ENCODE assay signal across 14 cellular contexts in genomic region chr1:162676767-162677166, GRCh38. TPM values are rescaled to one million over a fixed set of nuclear protein-coding genes. Genes with fewer than 3 reads are reported as not detected.
DNase-seq lines count a peak whose midpoint lies in the region; ATAC-seq and TF ChIP-seq lines count a peak whose summit lies in the region.
"Had no signal": no experiment of that assay in that cellular context is flagged by ENCODE, and none has a peak within 500 bp of the region (broad histone marks: within the 10 kb centered on the region; RNA-seq: fewer than 3 reads in every experiment).

No MANE protein-coding gene starts in this region.

- POLR2A ChIA-PET in A673 (lab: Charles Lee; ENCODE audit: low non-redundant PET): no interaction called here

- WGBS in sigmoid colon, 2 donors: 68 to 84% methylated on average over 7 of the region's 7 CpGs

- ATAC-seq in left cardiac atrium (peak; percentile 45 to 62), HG03159 (IDR thresholded peaks at IDR 0.05; ENCODE audit: unreplicated experiment) (no peak), GM19328 (IDR thresholded peaks at IDR 0.05; ENCODE audit: unreplicated experiment) (no peak)
- ATAC-seq: body of pancreas; CD8-positive, alpha-beta T cell had no signal

- no peak for TF ChIP-seq CTCF in A673 (conservative IDR thresholded peaks at IDR 0.05; ENCODE audit: low read depth, low read length)
- no peak for TF ChIP-seq CTCF in choroid plexus epithelial cell (conservative IDR thresholded peaks at IDR 0.05; ENCODE audit: low read depth, low read length)
- no peak for TF ChIP-seq CTCF in sigmoid colon (IDR thresholded peaks at IDR 0.05)

- no peaks in the 10 kb centered on the region for H3K27me3 ChIP-seq in A673 (replicated peaks; ENCODE audit: insufficient read depth, low read depth, low read length, poor library complexity)
- H3K27me3 ChIP-seq in sigmoid colon: no peaks in the 10 kb centered on the region
- H3K27me3 ChIP-seq: body of pancreas, foreskin keratinocyte had no signal

- no peak for TF ChIP-seq POLR2A in sigmoid colon (IDR thresholded peaks at IDR 0.05)

- peak; percentile 40 for DNase-seq in A673 (ENCODE audit: low spot score)
- peak; percentile 30 for DNase-seq in choroid plexus epithelial cell (ENCODE audit: low read depth)
- DNase-seq in left cardiac atrium: peak; percentile 40
- DNase-seq in sigmoid colon: peak; percentile 64
- no peak for DNase-seq in NCI-H1105 treated with DMSO at 0.1 percent for 48 hours (lab: John Stamatoyannopoulos, UW)
- DNase-seq in NCI-H128 (lab: John Stamatoyannopoulos, UW; ENCODE audit: unreplicated experiment): no peak
- DNase-seq: body of pancreas; CD8-positive, alpha-beta T cell; foreskin keratinocyte; NCI-H1694 treated with DMSO at 0.1 percent for 48 hours had no signal

- H3K4me1 ChIP-seq in A673 (ENCODE audit: insufficient read depth, low read length, poor library complexity, severe bottlenecking) (peaks cover 58% of the 10 kb centered on the region), sigmoid colon (peaks cover 0 to 91% (median 79%) of the 10 kb centered on the region in 4 donors)

- H3K4me3 ChIP-seq in A673 (ENCODE audit: low read depth, low read length, poor library complexity, severe bottlenecking) (no peak overlapping the region), choroid plexus epithelial cell (ENCODE audit: low read depth, low read length) (no peak overlapping the region), sigmoid colon (no peak overlapping the region)
- H3K4me3 ChIP-seq: body of pancreas, lung, skin epidermis had no signal

- BruUV-seq in A673 (replicated peaks; lab: Mats Ljungman, UMichigan): no TSS peak

- H3K36me3 ChIP-seq in A673 (ENCODE audit: insufficient read depth, low read length, poor library complexity, severe bottlenecking) (peaks cover 23% of the 10 kb centered on the region), sigmoid colon (no peaks in the 10 kb centered on the region)

- H3K9me3 ChIP-seq in A673 (ENCODE audit: low read depth, low read length, poor library complexity, severe bottlenecking) (peaks cover 13% of the 10 kb centered on the region), sigmoid colon (no peaks in the 10 kb centered on the region)
- H3K9me3 ChIP-seq: body of pancreas had no signal

- TF ChIP-seq EP300 in sigmoid colon (IDR thresholded peaks at IDR 0.05): no peak

- intact Hi-C loops in A673 (cut with micrococcal nuclease; ENCODE audit: unreplicated experiment) (no loop called here), left cardiac atrium (cut with DNase I) (no loop called here), sigmoid colon (cut with DNase I) (loop anchor here (10.0 kb wide), 1 partner anchor 58 kb away; no protein-coding TSS in a partner anchor)

- CTCF ChIA-PET in A673 (lab: Charles Lee): no interaction called here

- H3K27ac ChIP-seq in A673 (ENCODE audit: low read depth, low read length, poor library complexity, severe bottlenecking) (peak overlapping the region; percentile 65), sigmoid colon (peak overlapping the region; percentile 77 to 85 (median 80))
- H3K27ac ChIP-seq: body of pancreas, foreskin keratinocyte had no signal

RNA-seq across cellular contexts. Expression of gene DDR2, which starts 44.5 kb away (rescaled TPM):
- 121 and 145 TPM in 2 replicates for total RNA-seq in A673 (2021)
- 10 to 100 TPM; 75.1 to 80.3 TPM for total RNA-seq in left cardiac atrium
- total RNA-seq in sigmoid colon: 100 to 1,000 TPM; 150 to 236 (median 225) TPM
- 10 to 100 TPM in 2 of 3 donors, 1 to 10 TPM in 1; 3.5 to 50.5 (median 18.0) TPM for polyA plus RNA-seq in sigmoid colon

Comparison
In these comparisons a context has a peak if more than half of its experiments do, and no peak if none do; other contexts are left out.
1. DNase-seq: peak in A673 (single experiment), choroid plexus epithelial cell (single experiment), left cardiac atrium (single experiment) and sigmoid colon (single experiment); none in NCI-H1105 treated with DMSO at 0.1 percent for 48 hours (single experiment) and NCI-H128 (single experiment).
2. ATAC-seq: peak in left cardiac atrium (2 of 2); none in HG03159 (single experiment) and GM19328 (single experiment).